ENCODE assay signal across 15 cellular contexts in genomic region chr14:49050836-49051235, GRCh38.
DNase-seq lines count a peak whose midpoint lies in the region; ATAC-seq and TF ChIP-seq lines count a peak whose summit lies in the region.
"Had no signal": no experiment of that assay in that cellular context is flagged by ENCODE, and none has a peak within 500 bp of the region (broad histone marks: within the 10 kb centered on the region; RNA-seq: fewer than 3 reads in every experiment).

No MANE protein-coding gene starts in this region.

- intact Hi-C loops in thyroid gland (cut with DNase I) = no loop called here

- DNase-seq in NCI-H748 (lab: John Stamatoyannopoulos, UW; ENCODE audit: unreplicated experiment) (peak; percentile 21), NCI-H748 treated with DMSO at 0.1 percent for 48 hours (lab: John Stamatoyannopoulos, UW) (no peak), SHP77 (lab: John Stamatoyannopoulos, UW) (peak; percentile 22 to 57), fibroblast of mammary gland (ENCODE audit: low read depth) (peak; percentile 11), thyroid gland (no peak), glutamatergic neuron (no peak)
- no peak for DNase-seq in stimulated activated naive B cell treated with anti-CD40 and anti-IgM and Interleukin-4, amounts not matched to agents 10 μg/mL and 1 μg/mL and 100 μg/mL, for 72 hours
- DNase-seq in effector memory CD4-positive, alpha-beta T cell = no peak
- DNase-seq: DMS79, KG1, NCI-H1092, NCI-H187, NCI-H510A treated with DMSO at 0.1 percent for 48 hours, PC-3 had no signal

- no peak for TF ChIP-seq CTCF in fibroblast of mammary gland (conservative IDR thresholded peaks at IDR 0.05; ENCODE audit: control insufficient read depth, insufficient read depth, low read depth, low read length)
- no peak for TF ChIP-seq CTCF in thyroid gland (IDR thresholded peaks at IDR 0.05)
- TF ChIP-seq CTCF in glutamatergic neuron (IDR thresholded peaks at IDR 0.05; ENCODE audit: partially characterized antibody, unreplicated experiment) = no peak

- H3K27ac Mint-ChIP-seq in stimulated activated naive B cell treated with anti-CD40 and anti-IgM and Interleukin-4, amounts not matched to agents 10 μg/mL and 1 μg/mL and 100 μg/mL, for 72 hours = no peak overlapping the region
- H3K27ac Mint-ChIP-seq in glutamatergic neuron (ENCODE audit: unreplicated experiment) = no peak overlapping the region

- H3K36me3 ChIP-seq in thyroid gland = no peaks in the 10 kb centered on the region
- H3K36me3 ChIP-seq in effector memory CD4-positive, alpha-beta T cell (ENCODE audit: control insufficient read depth, insufficient read depth, low read length) = no peaks in the 10 kb centered on the region

- peak overlapping the region; percentile 93 to 97 (median 94) for H3K27ac ChIP-seq in thyroid gland
- H3K27ac ChIP-seq in effector memory CD4-positive, alpha-beta T cell (ENCODE audit: insufficient read depth, low read length, poor library complexity, severe bottlenecking) = no peak overlapping the region

- H3K36me3 Mint-ChIP-seq in stimulated activated naive B cell treated with anti-CD40 and anti-IgM and Interleukin-4, amounts not matched to agents 10 μg/mL and 1 μg/mL and 100 μg/mL, for 72 hours = no peaks in the 10 kb centered on the region
- no peaks in the 10 kb centered on the region for H3K36me3 Mint-ChIP-seq in glutamatergic neuron (ENCODE audit: unreplicated experiment)

- peaks cover 27 to 28% of the 10 kb centered on the region in 2 donors for H3K4me1 ChIP-seq in thyroid gland
- no peaks in the 10 kb centered on the region for H3K4me1 ChIP-seq in effector memory CD4-positive, alpha-beta T cell (ENCODE audit: control insufficient read depth, insufficient read depth, low read length, poor library complexity, severe bottlenecking)

- no peak for ATAC-seq in stimulated activated naive B cell treated with anti-CD40 and anti-IgM and Interleukin-4, amounts not matched to agents 10 μg/mL and 1 μg/mL and 100 μg/mL, for 72 hours (replicated peaks)
- ATAC-seq: PC-3, SK-N-SH treated with all-trans-retinoic acid at 6 μM for 48 hours had no signal

- no peak overlapping the region for H3K4me3 Mint-ChIP-seq in stimulated activated naive B cell treated with anti-CD40 and anti-IgM and Interleukin-4, amounts not matched to agents 10 μg/mL and 1 μg/mL and 100 μg/mL, for 72 hours
- no peak overlapping the region for H3K4me3 Mint-ChIP-seq in glutamatergic neuron (ENCODE audit: unreplicated experiment)

- no peaks in the 10 kb centered on the region for H3K27me3 ChIP-seq in thyroid gland
- H3K27me3 ChIP-seq in effector memory CD4-positive, alpha-beta T cell (replicated peaks; ENCODE audit: control insufficient read depth, insufficient read depth, low read length, poor library complexity, severe bottlenecking) = no peaks in the 10 kb centered on the region

- H3K9me3 Mint-ChIP-seq in stimulated activated naive B cell treated with anti-CD40 and anti-IgM and Interleukin-4, amounts not matched to agents 10 μg/mL and 1 μg/mL and 100 μg/mL, for 72 hours = no peaks in the 10 kb centered on the region
- H3K9me3 Mint-ChIP-seq in glutamatergic neuron (ENCODE audit: unreplicated experiment) = no peaks in the 10 kb centered on the region

- H3K4me3 ChIP-seq in fibroblast of mammary gland (ENCODE audit: control insufficient read depth, low read depth, low read length) = no peak overlapping the region
- no peak overlapping the region for H3K4me3 ChIP-seq in thyroid gland (replicated peaks in 1 of 3)
- H3K4me3 ChIP-seq in effector memory CD4-positive, alpha-beta T cell (ENCODE audit: insufficient read depth, low read depth, low read length, poor library complexity, severe bottlenecking) = no peak overlapping the region

- H3K27me3 Mint-ChIP-seq in stimulated activated naive B cell treated with anti-CD40 and anti-IgM and Interleukin-4, amounts not matched to agents 10 μg/mL and 1 μg/mL and 100 μg/mL, for 72 hours = no peaks in the 10 kb centered on the region
- peaks cover 6% of the 10 kb centered on the region for H3K27me3 Mint-ChIP-seq in glutamatergic neuron (ENCODE audit: unreplicated experiment)

- WGBS in thyroid gland, 2 donors = 19 to 43% methylated on average over 3 of the region's 3 CpGs

- no peak for TF ChIP-seq POLR2A in thyroid gland (IDR thresholded peaks at IDR 0.05)

- no peaks in the 10 kb centered on the region for H3K9me3 ChIP-seq in thyroid gland
- H3K9me3 ChIP-seq in effector memory CD4-positive, alpha-beta T cell (ENCODE audit: control insufficient read depth, low read length) = no peaks in the 10 kb centered on the region

- H3K4me1 Mint-ChIP-seq in stimulated activated naive B cell treated with anti-CD40 and anti-IgM and Interleukin-4, amounts not matched to agents 10 μg/mL and 1 μg/mL and 100 μg/mL, for 72 hours = peaks cover 10 to 21% of the 10 kb centered on the region in 2 donors
- H3K4me1 Mint-ChIP-seq in glutamatergic neuron (ENCODE audit: low read depth, unreplicated experiment) = no peaks in the 10 kb centered on the region

Comparison
In these comparisons a context has a peak if more than half of its experiments do, and no peak if none do; other contexts are left out.
1. DNase-seq: peak in NCI-H748 (single experiment), SHP77 (2 of 2) and fibroblast of mammary gland (single experiment); none in NCI-H748 treated with DMSO at 0.1 percent for 48 hours (single experiment), thyroid gland (0 of 2), stimulated activated naive B cell treated with anti-CD40 and anti-IgM and Interleukin-4, amounts not matched to agents 10 μg/mL and 1 μg/mL and 100 μg/mL, for 72 hours (single experiment), effector memory CD4-positive, alpha-beta T cell (0 of 3) and glutamatergic neuron (single experiment).